Comparison of ENCODE assay signal across 19 cellular contexts in the genomic region with DNA sequence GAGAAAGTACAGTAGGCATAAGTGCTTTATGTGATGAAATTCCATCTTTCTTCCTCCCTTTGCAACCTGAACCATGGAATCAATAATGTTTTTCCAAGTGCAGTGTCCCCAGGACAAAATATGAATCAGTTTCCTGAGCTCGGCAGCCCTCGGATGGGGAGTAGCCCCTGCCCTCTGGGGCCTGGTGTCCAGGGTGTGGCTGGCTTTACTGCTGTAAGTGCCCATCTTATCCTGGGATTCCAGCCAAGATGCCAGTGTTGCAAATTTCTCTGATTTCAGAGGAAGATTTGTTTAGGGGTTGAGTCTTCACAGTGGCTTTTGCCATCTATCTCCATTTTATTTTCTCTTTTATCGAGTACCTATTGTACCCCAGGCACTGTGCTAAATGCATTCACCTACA. TPM values are rescaled to one million over a fixed set of nuclear protein-coding genes. Genes with fewer than 3 reads are reported as not detected.
A peak's percentile ranks its signal among the peaks of the same experiment; 100 is the strongest.
DNase-seq lines count a peak whose midpoint lies in the region; ATAC-seq, FAIRE-seq and TF ChIP-seq lines count a peak whose summit lies in the region.
"Had no signal": no experiment of that assay in that cellular context is flagged by ENCODE, and none has a peak within 500 bp of the region (broad histone marks: within the 10 kb centered on the region; RNA-seq: fewer than 3 reads in every experiment).

No MANE protein-coding gene starts in this region.

- H4K20me1 ChIP-seq in osteoblast (ENCODE audit: insufficient read depth, low read length) = no peaks in the 10 kb centered on the region
- H4K20me1 ChIP-seq: BLaER1 treated with 17β-estradiol and CSF1 and Interleukin-3, amounts not matched to agents 10 nM and 100 nM had no signal

- peaks cover 30% of the 10 kb centered on the region for H3K4me1 ChIP-seq in osteoblast (ENCODE audit: insufficient read depth, low read length)
- peaks cover 16 to 19% of the 10 kb centered on the region in 2 experiments for H3K4me1 ChIP-seq in trophoblast cell (ENCODE audit: control insufficient read depth in 1 of 2, insufficient read depth in 2 of 2, low read length in 2 of 2)

- peak overlapping the region; percentile 54 for H3K4me2 ChIP-seq in osteoblast (ENCODE audit: insufficient read depth, low read length)
- H3K4me2 ChIP-seq in trophoblast cell (ENCODE audit: low read length) = no peak overlapping the region
- H3K4me2 ChIP-seq: BLaER1 treated with 17β-estradiol and CSF1 and Interleukin-3, amounts not matched to agents 10 nM and 100 nM; KMS-11 had no signal

- no peaks in the 10 kb centered on the region for H3K36me3 ChIP-seq in osteoblast (ENCODE audit: insufficient read depth, low read length)
- no peaks in the 10 kb centered on the region for H3K36me3 ChIP-seq in trophoblast cell (ENCODE audit: control insufficient read depth in 1 of 2, insufficient read depth in 2 of 2, low read length in 2 of 2)
- H3K36me3 ChIP-seq: BLaER1 treated with 17β-estradiol and CSF1 and Interleukin-3, amounts not matched to agents 10 nM and 100 nM; transverse colon had no signal

- no peak overlapping the region for H4K8ac ChIP-seq in trophoblast cell (ENCODE audit: low read depth, low read length)

- H3K4ac ChIP-seq in trophoblast cell (ENCODE audit: low read depth, low read length) = no peak overlapping the region

- no peaks in the 10 kb centered on the region for H3K27me3 ChIP-seq in osteoblast (ENCODE audit: insufficient read depth, low read length)
- no peaks in the 10 kb centered on the region for H3K27me3 ChIP-seq in trophoblast cell (ENCODE audit: insufficient read depth, low read length)
- H3K27me3 ChIP-seq: BLaER1 treated with 17β-estradiol and CSF1 and Interleukin-3, amounts not matched to agents 10 nM and 100 nM; dorsolateral prefrontal cortex; transverse colon had no signal

- H2AK5ac ChIP-seq in trophoblast cell (ENCODE audit: low read length) = no peak overlapping the region

- no peak overlapping the region for H2BK12ac ChIP-seq in trophoblast cell (ENCODE audit: low read length)

- no peaks in the 10 kb centered on the region for H3K79me1 ChIP-seq in trophoblast cell (ENCODE audit: low read length)

- no peak overlapping the region for H2BK5ac ChIP-seq in trophoblast cell (ENCODE audit: low read depth, low read length, poor library complexity)

- H3K27ac ChIP-seq in osteoblast (ENCODE audit: low read depth, low read length) (peak overlapping the region; percentile 88), trophoblast cell (ENCODE audit: low read depth, low read length) (no peak overlapping the region)
- H3K27ac ChIP-seq: BLaER1 treated with 17β-estradiol and CSF1 and Interleukin-3, amounts not matched to agents 10 nM and 100 nM; KMS-11 had no signal

- TF ChIP-seq CTCF in osteoblast (IDR thresholded peaks at IDR 0.05; ENCODE audit: extremely low read depth, low read depth, low read length) (no peak), GM10266 (IDR thresholded peaks at IDR 0.05; ENCODE audit: control insufficient read depth, insufficient read depth, low read depth, missing control alignments) (no peak)

- intact Hi-C loops in Right ventricle myocardium superior (cut with DNase I) = no loop called here

- H3K79me2 ChIP-seq in osteoblast (ENCODE audit: insufficient read depth, low read length) (no peaks in the 10 kb centered on the region), trophoblast cell (ENCODE audit: control insufficient read depth, insufficient read depth, low read length, poor library complexity) (no peaks in the 10 kb centered on the region)

- H3K23ac ChIP-seq in trophoblast cell (ENCODE audit: low read length) = no peak overlapping the region

- H2AFZ ChIP-seq in osteoblast (ENCODE audit: low read length) (peak overlapping the region; percentile 13), trophoblast cell (ENCODE audit: insufficient read depth, low read length, poor library complexity) (no peak overlapping the region)

- DNase-seq in H54 (ENCODE audit: insufficient read length, low spot score) (peak; percentile 44), RPMI7951 (ENCODE audit: low read depth) (peak; percentile 60), fibroblast of gingiva (ENCODE audit: low read depth) (peak; percentile 50), osteoblast (ENCODE audit: insufficient read length, low spot score, missing footprints) (peak; percentile 79), GM10266 (ENCODE audit: extremely low spot score) (no peak), trophoblast cell (no peak), Right ventricle myocardium superior (no peak)
- DNase-seq: activated CD4-positive, alpha-beta T cell treated with anti-CD3 and anti-CD28 coated beads, Interleukin-2, amount 50 U/mL, for 4 hours; DND-41; dorsolateral prefrontal cortex; NCI-H1694; SIG-M5; stimulated activated CD4-positive, alpha-beta T cell treated with anti-CD3 and anti-CD28 coated beads, Interleukin-1b, Interleukin-23, amount 100 ng/mL, for 48 hours; stimulated activated CD8-positive, alpha-beta memory T cell treated with anti-CD3 and anti-CD28 coated beads, Interleukin-4, amount 100 ng/mL, for 48 hours; transverse colon had no signal

- no peak overlapping the region for H2BK120ac ChIP-seq in trophoblast cell (ENCODE audit: insufficient read depth, low read length, poor library complexity)

- no CpG with 5 or more reads among the region's 3 CpGs for WGBS in trophoblast cell (ENCODE audit: extremely low coverage, insufficient coverage, insufficient read length)

- ATAC-seq in Right ventricle myocardium superior (ENCODE audit: poor library complexity) (no peak), HG03432 (IDR thresholded peaks at IDR 0.05; ENCODE audit: unreplicated experiment) (no peak)

- H3K4me3 ChIP-seq in osteoblast (ENCODE audit: insufficient read depth, low read length) = no peak overlapping the region
- no peak overlapping the region for H3K4me3 ChIP-seq in trophoblast cell (ENCODE audit: low read depth, low read length)
- H3K4me3 ChIP-seq: BLaER1 treated with 17β-estradiol and CSF1 and Interleukin-3, amounts not matched to agents 10 nM and 100 nM; dorsolateral prefrontal cortex; transverse colon had no signal

- no peak overlapping the region for H3K18ac ChIP-seq in trophoblast cell (ENCODE audit: low read length)

- H3K14ac ChIP-seq in trophoblast cell (ENCODE audit: low read length) = no peak overlapping the region

- TF ChIP-seq POLR2A in H54 (IDR thresholded peaks at IDR 0.05; ENCODE audit: low read depth, low read length) = no peak

- no peak overlapping the region for H4K12ac ChIP-seq in trophoblast cell (ENCODE audit: low read depth, low read length)

- no peak overlapping the region for H3K9ac ChIP-seq in trophoblast cell (ENCODE audit: low read length)
- H3K9ac ChIP-seq: BLaER1 treated with 17β-estradiol and CSF1 and Interleukin-3, amounts not matched to agents 10 nM and 100 nM; KMS-11 had no signal

- no peaks in the 10 kb centered on the region for H3K9me3 ChIP-seq in osteoblast (ENCODE audit: low read depth, low read length)
- H3K9me3 ChIP-seq in trophoblast cell (ENCODE audit: insufficient read depth, low read depth, low read length) = peaks cover 2% of the 10 kb centered on the region
- H3K9me3 ChIP-seq: BLaER1 treated with 17β-estradiol and CSF1 and Interleukin-3, amounts not matched to agents 10 nM and 100 nM; transverse colon had no signal

- peak; percentile 60 for FAIRE-seq in H54 (lab: Jason Lieb, UNC)
- FAIRE-seq: GM12891 had no signal

- no peak overlapping the region for H4K91ac ChIP-seq in trophoblast cell (ENCODE audit: low read depth, low read length)

RNA-seq across cellular contexts. Expression of a gene that starts 40.4 kb away (rescaled TPM):
- 513 and 555 TPM in 2 replicates for total RNA-seq in RPMI7951 (2014; rRNA removed; shearing (Covaris generic))
- total RNA-seq in osteoblast = 174 and 178 TPM in 2 replicates
- polyA plus RNA-seq in trophoblast cell (2013) = 268 and 277 TPM in 2 replicates
- total RNA-seq in Right ventricle myocardium superior = 188 TPM

Comparison
In these comparisons a context has a peak if more than half of its experiments do, and no peak if none do; other contexts are left out.
1. DNase-seq: peak in H54 (single experiment), RPMI7951 (single experiment), fibroblast of gingiva (single experiment) and osteoblast (single experiment); none in GM10266 (single experiment), trophoblast cell (0 of 2) and Right ventricle myocardium superior (single experiment).